In the genomic region with DNA sequence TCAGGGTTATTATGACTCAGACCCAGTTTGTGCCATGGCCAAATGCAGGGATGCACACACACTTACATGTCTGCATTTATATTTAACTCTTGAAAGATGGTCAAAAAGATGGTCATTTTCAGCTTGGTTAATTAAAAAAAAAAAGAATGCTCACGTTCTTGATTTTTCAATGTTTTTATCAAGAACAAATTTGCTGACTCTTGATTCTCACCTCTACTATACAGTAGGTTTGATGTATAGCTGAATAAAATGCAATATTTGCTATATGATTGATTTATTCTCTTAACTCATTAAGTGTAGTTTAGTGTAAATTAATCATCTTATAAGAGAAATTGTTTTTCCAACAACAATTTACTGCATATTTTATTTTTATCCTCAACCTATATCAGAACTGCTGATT, we compare ENCODE assay signal across 3 cellular contexts.
TF ChIP-seq lines count a peak whose summit lies in the region.

No MANE protein-coding gene starts in this region.

TF ChIP-seq in A549, 52 proteins besides CTCF, POLR2A, EP300 and RAD21:
- peak; percentile 42 for TF ChIP-seq MAFK (IDR thresholded peaks at IDR 0.05; ENCODE audit: partially characterized antibody)
- TF ChIP-seq NPAS2 (CRISPR knock-in tag; IDR thresholded peaks at IDR 0.05; ENCODE audit: borderline replicate concordance): no peak
TF ChIP-seq in A549: peak in this region for 1.

TF ChIP-seq in IMR-90, 13 proteins besides CTCF, POLR2A, EP300 and RAD21:
- TF ChIP-seq FOS (IDR thresholded peaks at IDR 0.05; ENCODE audit: low read depth, low read length) (no peak), RFX5 (IDR thresholded peaks at IDR 0.05; ENCODE audit: low read depth, low read length) (no peak), MAZ (IDR thresholded peaks at IDR 0.05; ENCODE audit: borderline replicate concordance, low read depth, low read length) (no peak), MAFK (IDR thresholded peaks at IDR 0.05; ENCODE audit: low read depth, low read length) (peak; percentile 60)
- TF ChIP-seq, protein P1, sequence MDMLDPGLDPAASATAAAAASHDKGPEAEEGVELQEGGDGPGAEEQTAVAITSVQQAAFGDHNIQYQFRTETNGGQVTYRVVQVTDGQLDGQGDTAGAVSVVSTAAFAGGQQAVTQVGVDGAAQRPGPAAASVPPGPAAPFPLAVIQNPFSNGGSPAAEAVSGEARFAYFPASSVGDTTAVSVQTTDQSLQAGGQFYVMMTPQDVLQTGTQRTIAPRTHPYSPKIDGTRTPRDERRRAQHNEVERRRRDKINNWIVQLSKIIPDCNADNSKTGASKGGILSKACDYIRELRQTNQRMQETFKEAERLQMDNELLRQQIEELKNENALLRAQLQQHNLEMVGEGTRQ (IDR thresholded peaks at IDR 0.05; ENCODE audit: low read depth, low read length): no peak

TF ChIP-seq in K562, 482 proteins besides CTCF, POLR2A, EP300 and RAD21:
- TF ChIP-seq ZNF395 (CRISPR knock-in tag; IDR thresholded peaks at IDR 0.05) (no peak), ZNF316 (IDR thresholded peaks at IDR 0.05) (peak; percentile 46; the same call in 1 of the 2 replicates), NFATC3 (IDR thresholded peaks at IDR 0.05) (no peak), MYNN (IDR thresholded peaks at IDR 0.05) (no peak), MYNN (CRISPR knock-in tag; IDR thresholded peaks at IDR 0.05) (no peak), ZBTB34 (CRISPR knock-in tag; IDR thresholded peaks at IDR 0.05) (no peak), MAFG (tag; conservative IDR thresholded peaks at IDR 0.05) (0 out of 2 replicates have a peak, but pooled peaks have one; percentile 5), NR2C1 (IDR thresholded peaks at IDR 0.05) (no peak), NR2C1 (tag; IDR thresholded peaks at IDR 0.05) (no peak), SIN3B (IDR thresholded peaks at IDR 0.05; ENCODE audit: low read depth) (no peak), ZFP1 (CRISPR knock-in tag; IDR thresholded peaks at IDR 0.05) (no peak), ZNF586 (CRISPR knock-in tag; conservative IDR thresholded peaks at IDR 0.05) (no peak), TCF7 (IDR thresholded peaks at IDR 0.05; ENCODE audit: borderline replicate concordance) (no peak)
